ENCODE assay signal across 8 cellular contexts in the genomic region with DNA sequence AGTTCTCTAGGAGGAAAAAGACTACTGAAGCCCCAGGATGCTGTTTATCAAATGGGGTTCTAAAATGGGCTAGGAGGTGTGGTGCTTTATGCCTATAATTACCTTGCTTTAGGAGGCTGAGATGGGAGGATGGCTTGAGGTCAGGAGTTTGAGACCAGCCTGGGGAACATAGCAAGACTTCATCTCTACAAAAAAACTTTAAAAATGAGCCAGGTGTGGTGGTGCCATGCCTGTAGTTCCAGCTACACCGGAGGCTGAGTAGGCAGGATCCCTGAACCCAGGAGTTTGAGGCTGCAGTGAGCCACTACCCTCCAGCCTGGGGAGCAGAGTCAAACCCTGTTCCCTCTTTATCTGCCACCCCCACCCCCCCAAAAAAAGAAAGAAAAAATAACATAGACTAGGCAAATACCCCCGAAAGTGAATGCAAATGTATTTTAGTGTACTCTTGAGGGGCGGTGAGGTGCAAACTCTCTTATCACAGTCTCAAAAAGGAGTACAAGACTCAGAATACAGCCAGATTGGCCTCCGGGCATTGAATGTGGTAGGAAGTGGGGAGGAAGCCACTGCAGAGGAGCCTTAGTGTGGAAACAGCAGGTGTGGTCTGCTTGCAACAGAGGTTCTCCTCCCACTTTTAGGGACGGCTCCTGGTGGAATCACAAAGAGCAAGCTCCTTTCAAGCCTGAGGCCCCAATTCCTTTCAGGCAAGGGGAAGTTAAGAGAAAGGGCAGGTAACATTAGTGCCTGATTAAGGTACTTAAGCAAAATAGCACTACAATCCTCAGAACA. TPM values are rescaled to one million over a fixed set of nuclear protein-coding genes. Genes with fewer than 3 reads are reported as not detected.
DNase-seq lines count a peak whose midpoint lies in the region; ATAC-seq and TF ChIP-seq lines count a peak whose summit lies in the region.

No MANE protein-coding gene starts in this region.

- H3K4me2 ChIP-seq in mammary epithelial cell (ENCODE audit: insufficient read depth, low read depth, low read length) = peak overlapping the region; percentile 43

- peak overlapping the region; percentile 38 for H3K27ac ChIP-seq in mammary epithelial cell (ENCODE audit: insufficient read depth, low read depth, low read length)
- H3K27ac ChIP-seq in naive thymus-derived CD4-positive, alpha-beta T cell (ENCODE audit: low read depth, low read length) = peak overlapping the region; percentile 87

- no peaks in the 10 kb centered on the region for H3K27me3 Mint-ChIP-seq in naive thymus-derived CD4-positive, alpha-beta T cell

- no peaks in the 10 kb centered on the region for H3K9me3 Mint-ChIP-seq in naive thymus-derived CD4-positive, alpha-beta T cell

- BruUV-seq in mammary epithelial cell (replicated peaks; lab: Mats Ljungman, UMichigan) = no TSS peak

- WGBS in mammary epithelial cell (ENCODE audit: low coverage, missing lambda C conversion rate) = 43% methylated on average over 5 of the region's 5 CpGs

- DNase-seq in ELR (ENCODE audit: low read depth) = peak; percentile 54
- DNase-seq in SKM-1 (lab: John Stamatoyannopoulos, UW; ENCODE audit: unreplicated experiment) = peak; percentile 58
- peak; percentile 63 for DNase-seq in mammary epithelial cell
- DNase-seq in naive thymus-derived CD4-positive, alpha-beta T cell = peak in 8 of 9 donors; percentile 34 to 49 (median 40)
- no peak for DNase-seq in NCI-H1105 (lab: John Stamatoyannopoulos, UW)
- no peak for DNase-seq in erythroblast (lab: John Stamatoyannopoulos, UW)

- peaks cover 0 to 13% (median 0%) of the 10 kb centered on the region in 5 donors for H3K36me3 Mint-ChIP-seq in naive thymus-derived CD4-positive, alpha-beta T cell

- H3K4me1 ChIP-seq in mammary epithelial cell (ENCODE audit: insufficient read depth, low read length) = peaks cover 27% of the 10 kb centered on the region
- H3K4me1 ChIP-seq in naive thymus-derived CD4-positive, alpha-beta T cell (ENCODE audit: control insufficient read depth in 2 of 2, insufficient read depth in 2 of 2, low read length in 2 of 2) = peaks cover 26 to 29% of the 10 kb centered on the region in 2 donors

- no peak overlapping the region for H3K9ac ChIP-seq in mammary epithelial cell (ENCODE audit: insufficient read depth, low read length)

- H4K20me1 ChIP-seq in mammary epithelial cell (ENCODE audit: insufficient read depth, low read length) = no peaks in the 10 kb centered on the region

- TF ChIP-seq CTCF in mammary epithelial cell (conservative IDR thresholded peaks at IDR 0.05 in 1 of 2, IDR thresholded peaks at IDR 0.05 in 1 of 2; ENCODE audit: extremely low read depth in 1 of 2, insufficient read depth in 1 of 2, low read depth in 1 of 2, low read length in 2 of 2) = no peak

- intact Hi-C loops in mammary epithelial cell (cut with micrococcal nuclease) = loop anchor here (1.0 kb wide), 1 partner anchor 23 kb away; the partner anchor contains the start of gene SLC2A3
- intact Hi-C loops in naive thymus-derived CD4-positive, alpha-beta T cell (cut with micrococcal nuclease) = loop anchor here (1.0 to 5.0 kb wide), 9 partner anchors 11 to 772 kb away; partner anchors contain the start of genes SLC2A3 (in 2 of the 2), NECAP1 (in 1 of the 2) and PEX5 (in 1 of the 2)

- H3K4me1 Mint-ChIP-seq in naive thymus-derived CD4-positive, alpha-beta T cell = peaks cover 27 to 51% (median 46%) of the 10 kb centered on the region in 7 donors

- no peaks in the 10 kb centered on the region for H3K36me3 ChIP-seq in mammary epithelial cell (ENCODE audit: insufficient read depth, low read length)
- H3K36me3 ChIP-seq in naive thymus-derived CD4-positive, alpha-beta T cell (ENCODE audit: control insufficient read depth in 2 of 3, insufficient read depth in 3 of 3, low read length in 3 of 3) = no peaks in the 10 kb centered on the region

- CTCF ChIA-PET in mammary epithelial cell (lab: Charles Lee; ENCODE audit: low non-redundant PET) = no interaction called here
- CTCF ChIA-PET in naive thymus-derived CD4-positive, alpha-beta T cell (lab: Charles Lee) = interaction anchor here (1.0 to 4.7 kb wide), 5 partner anchors 14 to 119 kb away, joined by 3 to 96 read pairs (median 5); partner anchors contain the start of gene SLC2A3

- TF ChIP-seq POLR2A in erythroblast (IDR thresholded peaks at IDR 0.05; ENCODE audit: low read length) = no peak

- H3K27me3 ChIP-seq in mammary epithelial cell (ENCODE audit: insufficient read depth, low read length) = no peaks in the 10 kb centered on the region
- H3K27me3 ChIP-seq in naive thymus-derived CD4-positive, alpha-beta T cell (ENCODE audit: control insufficient read depth in 2 of 2, insufficient read depth in 2 of 2, low read length in 2 of 2) = no peaks in the 10 kb centered on the region

- dilution Hi-C loops in mammary epithelial cell (cut with HindIII; ENCODE audit: low sequenced_read_pairs) = no loop called here

- ATAC-seq in HG02610 (IDR thresholded peaks at IDR 0.05; ENCODE audit: unreplicated experiment) (peak; percentile 40), HG02623 (IDR thresholded peaks at IDR 0.05; ENCODE audit: unreplicated experiment) (no peak)
- ATAC-seq in naive thymus-derived CD4-positive, alpha-beta T cell = peak; percentile 33

- no peaks in the 10 kb centered on the region for H3K79me2 ChIP-seq in mammary epithelial cell (ENCODE audit: insufficient read depth, low read length)

- in situ Hi-C loops in mammary epithelial cell (cut with MboI; ENCODE audit: low sequenced_read_pairs in 2 of 2) = no loop called here

- POLR2A ChIA-PET in naive thymus-derived CD4-positive, alpha-beta T cell (lab: Charles Lee) = interaction anchor here (1.0 to 8.8 kb wide), 7 partner anchors 10 to 68 kb away, joined by 4 to 267 read pairs (median 15); partner anchors contain the start of gene SLC2A3

- peak overlapping the region; percentile 97 for H2AFZ ChIP-seq in mammary epithelial cell (ENCODE audit: low read depth, low read length)

- peak overlapping the region; percentile 87 to 99 (median 95) for H3K27ac Mint-ChIP-seq in naive thymus-derived CD4-positive, alpha-beta T cell

- no peaks in the 10 kb centered on the region for H3K9me3 ChIP-seq in mammary epithelial cell (replicated peaks; ENCODE audit: insufficient read depth, low read length)
- no peaks in the 10 kb centered on the region for H3K9me3 ChIP-seq in naive thymus-derived CD4-positive, alpha-beta T cell (ENCODE audit: control insufficient read depth in 2 of 3, low read length in 3 of 3)

- no peak overlapping the region for H3K4me3 ChIP-seq in mammary epithelial cell (replicated peaks in 1 of 3; ENCODE audit: insufficient read depth in 1 of 3, low read depth in 2 of 3, low read length in 3 of 3)
- H3K4me3 ChIP-seq in naive thymus-derived CD4-positive, alpha-beta T cell (ENCODE audit: low read length) = peak overlapping the region; percentile 79

- H3K4me3 Mint-ChIP-seq in naive thymus-derived CD4-positive, alpha-beta T cell = peak overlapping the region; percentile 80 to 97 (median 89)

RNA-seq across cellular contexts. Expression of gene SLC2A3, which starts 23.5 kb away (rescaled TPM):
- total RNA-seq in mammary epithelial cell = 10 to 100 TPM in 1 of 2 donors, 1 to 10 TPM in 1; 5.6 to 12.5 TPM
- polyA plus RNA-seq in mammary epithelial cell = 36.6 TPM
- polyA minus RNA-seq in mammary epithelial cell = 113 TPM
- total RNA-seq in naive thymus-derived CD4-positive, alpha-beta T cell = 100 to 1,000 TPM; 110 to 830 (median 488) TPM
- polyA plus RNA-seq in naive thymus-derived CD4-positive, alpha-beta T cell = 100 to 1,000 TPM in 1 of 2 donors, 10 to 100 TPM in 1; 61.9 to 126 TPM

Comparison
In these comparisons a context has a peak if more than half of its experiments do, and no peak if none do; other contexts are left out.
1. DNase-seq: peak in ELR (single experiment), SKM-1 (single experiment), mammary epithelial cell (single experiment) and naive thymus-derived CD4-positive, alpha-beta T cell (8 of 9); none in NCI-H1105 (single experiment) and erythroblast (0 of 2).
2. RNA of gene SLC2A3, which starts 23.5 kb away (total RNA-seq): 110 to 830 TPM in naive thymus-derived CD4-positive, alpha-beta T cell; 5.6 to 12.5 TPM in mammary epithelial cell; every median in the first group is over 4 times any median in the second.